ENCODE assay signal across 9 cellular contexts in genomic region chr3:184015381-184016019, GRCh38. TPM values are rescaled to one million over a fixed set of nuclear protein-coding genes. Genes with fewer than 3 reads are reported as not detected.
A peak's percentile ranks its signal among the peaks of the same experiment; 100 is the strongest.
DNase-seq lines count a peak whose midpoint lies in the region; ATAC-seq and TF ChIP-seq lines count a peak whose summit lies in the region.
"Had no signal": no experiment of that assay in that cellular context is flagged by ENCODE, and none has a peak within 500 bp of the region (broad histone marks: within the 10 kb centered on the region; RNA-seq: fewer than 3 reads in every experiment).

No MANE protein-coding gene starts in this region.

- no peaks in the 10 kb centered on the region for H3K9me2 ChIP-seq in GM23338 (ENCODE audit: insufficient read depth)

- ATAC-seq in GM23338 (no peak), HG03439 (IDR thresholded peaks at IDR 0.05; ENCODE audit: unreplicated experiment) (no peak)

- H3K27me3 ChIP-seq in GM23338 (ENCODE audit: insufficient read depth), result no peaks in the 10 kb centered on the region

- peaks cover 31% of the 10 kb centered on the region for H3K36me3 Mint-ChIP-seq in GM23338 (ENCODE audit: low read depth)
- H3K36me3 Mint-ChIP-seq in nephron progenitor cell (ENCODE audit: low read depth), result peaks cover 37% of the 10 kb centered on the region

- peaks cover 33% of the 10 kb centered on the region for H3K79me2 ChIP-seq in GM23338 (replicated peaks; ENCODE audit: insufficient read depth)

- no peak overlapping the region for H3K27ac ChIP-seq in GM23338 (ENCODE audit: low read depth)

- no peak overlapping the region for H3K4me3 ChIP-seq in GM23338

- H3K4me1 Mint-ChIP-seq in GM23338, result peaks cover 18% of the 10 kb centered on the region
- H3K4me1 Mint-ChIP-seq in nephron progenitor cell, result peaks cover 36% of the 10 kb centered on the region

- no peak overlapping the region for H2AFZ ChIP-seq in GM23338

- 0 out of 2 replicates have a peak overlapping the region, but pooled peaks have one; percentile 84 for H3K4me2 ChIP-seq in GM23338

- TF ChIP-seq CTCF in GM23338 (conservative IDR thresholded peaks at IDR 0.05; ENCODE audit: low read depth in 2 of 2) (no peak), nephron progenitor cell (IDR thresholded peaks at IDR 0.05) (no peak)

- H3F3A ChIP-seq in GM23338 (replicated peaks; ENCODE audit: low read depth), result no peaks in the 10 kb centered on the region

- H3K27ac Mint-ChIP-seq in GM23338, result no peak overlapping the region
- H3K27ac Mint-ChIP-seq in nephron progenitor cell, result peak overlapping the region; percentile 34

- H4K20me1 ChIP-seq in GM23338 (replicated peaks; ENCODE audit: insufficient read depth), result peaks cover 9% of the 10 kb centered on the region; the same call in 1 of the 2 replicates

- H3K4me3 Mint-ChIP-seq in GM23338 (peak overlapping the region; percentile 99; the same call in 2 of the 3 replicates), nephron progenitor cell (peak overlapping the region; percentile 99)

- peaks cover 11% of the 10 kb centered on the region for H3K4me1 ChIP-seq in GM23338 (ENCODE audit: insufficient read depth)

- H3K36me3 ChIP-seq in GM23338 (ENCODE audit: insufficient read depth), result no peaks in the 10 kb centered on the region

- H3K9me3 Mint-ChIP-seq in GM23338, result no peaks in the 10 kb centered on the region; the same call in 2 of the 3 replicates
- H3K9me3 Mint-ChIP-seq in nephron progenitor cell, result no peaks in the 10 kb centered on the region

- H3K27me3 Mint-ChIP-seq in GM23338 (ENCODE audit: insufficient read depth, low read depth, poor library complexity) (peaks cover 7% of the 10 kb centered on the region), nephron progenitor cell (ENCODE audit: low read depth, poor library complexity) (peaks cover 4% of the 10 kb centered on the region)

- DNase-seq in GM23338 (ENCODE audit: low spot score), result no peak
- peak; percentile 34 for DNase-seq in NCI-H774 (lab: John Stamatoyannopoulos, UW)
- peak; percentile 45 for DNase-seq in cerebellum (ENCODE audit: low spot score)
- DNase-seq in nephron progenitor cell, result peak; percentile 13
- DNase-seq in stimulated activated CD8-positive, alpha-beta memory T cell treated with anti-CD3 and anti-CD28 coated beads, Interleukin-4, amount 100 ng/mL, for 48 hours, result no peak
- DNase-seq in NCI-H1048 (lab: John Stamatoyannopoulos, UW), result no peak
- DNase-seq in anterior cingulate cortex (lab: John Stamatoyannopoulos, UW), result no peak
- DNase-seq: stimulated activated CD4-positive, alpha-beta T cell treated with anti-CD3 and anti-CD28 coated beads, Interleukin-1b, Interleukin-23, amount 100 ng/mL, for 48 hours had no signal

TF ChIP-seq in GM23338, 12 proteins besides CTCF, POLR2A, EP300 and RAD21 (continues in another document):
- TF ChIP-seq ETS1 (IDR thresholded peaks at IDR 0.05) (no peak), CREB1 (CRISPR knock-in tag; IDR thresholded peaks at IDR 0.05; ENCODE audit: low read depth) (no peak), ZNF331 (CRISPR knock-in tag; IDR thresholded peaks at IDR 0.05; ENCODE audit: low read depth) (no peak), NANOG (IDR thresholded peaks at IDR 0.05; ENCODE audit: borderline replicate concordance) (no peak), STAT1 (IDR thresholded peaks at IDR 0.05; ENCODE audit: unreplicated experiment) (no peak)
- TF ChIP-seq, protein P1, sequence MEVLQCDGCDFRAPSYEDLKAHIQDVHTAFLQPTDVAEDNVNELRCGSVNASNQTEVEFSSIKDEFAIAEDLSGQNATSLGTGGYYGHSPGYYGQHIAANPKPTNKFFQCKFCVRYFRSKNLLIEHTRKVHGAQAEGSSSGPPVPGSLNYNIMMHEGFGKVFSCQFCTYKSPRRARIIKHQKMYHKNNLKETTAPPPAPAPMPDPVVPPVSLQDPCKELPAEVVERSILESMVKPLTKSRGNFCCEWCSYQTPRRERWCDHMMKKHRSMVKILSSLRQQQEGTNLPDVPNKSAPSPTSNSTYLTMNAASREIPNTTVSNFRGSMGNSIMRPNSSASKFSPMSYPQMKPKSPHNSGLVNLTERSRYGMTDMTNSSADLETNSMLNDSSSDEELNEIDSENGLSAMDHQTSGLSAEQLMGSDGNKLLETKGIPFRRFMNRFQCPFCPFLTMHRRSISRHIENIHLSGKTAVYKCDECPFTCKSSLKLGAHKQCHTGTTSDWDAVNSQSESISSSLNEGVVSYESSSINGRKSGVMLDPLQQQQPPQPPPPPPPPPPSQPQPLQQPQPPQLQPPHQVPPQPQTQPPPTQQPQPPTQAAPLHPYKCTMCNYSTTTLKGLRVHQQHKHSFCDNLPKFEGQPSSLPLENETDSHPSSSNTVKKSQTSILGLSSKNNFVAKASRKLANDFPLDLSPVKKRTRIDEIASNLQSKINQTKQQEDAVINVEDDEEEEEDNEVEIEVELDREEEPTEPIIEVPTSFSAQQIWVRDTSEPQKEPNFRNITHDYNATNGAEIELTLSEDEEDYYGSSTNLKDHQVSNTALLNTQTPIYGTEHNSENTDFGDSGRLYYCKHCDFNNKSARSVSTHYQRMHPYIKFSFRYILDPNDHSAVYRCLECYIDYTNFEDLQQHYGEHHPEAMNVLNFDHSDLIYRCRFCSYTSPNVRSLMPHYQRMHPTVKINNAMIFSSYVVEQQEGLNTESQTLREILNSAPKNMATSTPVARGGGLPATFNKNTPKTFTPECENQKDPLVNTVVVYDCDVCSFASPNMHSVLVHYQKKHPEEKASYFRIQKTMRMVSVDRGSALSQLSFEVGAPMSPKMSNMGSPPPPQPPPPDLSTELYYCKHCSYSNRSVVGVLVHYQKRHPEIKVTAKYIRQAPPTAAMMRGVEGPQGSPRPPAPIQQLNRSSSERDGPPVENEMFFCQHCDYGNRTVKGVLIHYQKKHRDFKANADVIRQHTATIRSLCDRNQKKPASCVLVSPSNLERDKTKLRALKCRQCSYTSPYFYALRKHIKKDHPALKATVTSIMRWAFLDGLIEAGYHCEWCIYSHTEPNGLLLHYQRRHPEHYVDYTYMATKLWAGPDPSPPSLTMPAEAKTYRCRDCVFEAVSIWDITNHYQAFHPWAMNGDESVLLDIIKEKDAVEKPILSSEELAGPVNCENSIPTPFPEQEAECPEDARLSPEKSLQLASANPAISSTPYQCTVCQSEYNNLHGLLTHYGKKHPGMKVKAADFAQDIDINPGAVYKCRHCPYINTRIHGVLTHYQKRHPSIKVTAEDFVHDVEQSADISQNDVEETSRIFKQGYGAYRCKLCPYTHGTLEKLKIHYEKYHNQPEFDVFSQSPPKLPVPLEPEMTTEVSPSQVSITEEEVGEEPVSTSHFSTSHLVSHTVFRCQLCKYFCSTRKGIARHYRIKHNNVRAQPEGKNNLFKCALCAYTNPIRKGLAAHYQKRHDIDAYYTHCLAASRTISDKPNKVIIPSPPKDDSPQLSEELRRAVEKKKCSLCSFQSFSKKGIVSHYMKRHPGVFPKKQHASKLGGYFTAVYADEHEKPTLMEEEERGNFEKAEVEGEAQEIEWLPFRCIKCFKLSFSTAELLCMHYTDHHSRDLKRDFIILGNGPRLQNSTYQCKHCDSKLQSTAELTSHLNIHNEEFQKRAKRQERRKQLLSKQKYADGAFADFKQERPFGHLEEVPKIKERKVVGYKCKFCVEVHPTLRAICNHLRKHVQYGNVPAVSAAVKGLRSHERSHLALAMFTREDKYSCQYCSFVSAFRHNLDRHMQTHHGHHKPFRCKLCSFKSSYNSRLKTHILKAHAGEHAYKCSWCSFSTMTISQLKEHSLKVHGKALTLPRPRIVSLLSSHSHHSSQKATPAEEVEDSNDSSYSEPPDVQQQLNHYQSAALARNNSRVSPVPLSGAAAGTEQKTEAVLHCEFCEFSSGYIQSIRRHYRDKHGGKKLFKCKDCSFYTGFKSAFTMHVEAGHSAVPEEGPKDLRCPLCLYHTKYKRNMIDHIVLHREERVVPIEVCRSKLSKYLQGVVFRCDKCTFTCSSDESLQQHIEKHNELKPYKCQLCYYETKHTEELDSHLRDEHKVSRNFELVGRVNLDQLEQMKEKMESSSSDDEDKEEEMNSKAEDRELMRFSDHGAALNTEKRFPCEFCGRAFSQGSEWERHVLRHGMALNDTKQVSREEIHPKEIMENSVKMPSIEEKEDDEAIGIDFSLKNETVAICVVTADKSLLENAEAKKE (CRISPR knock-in tag; IDR thresholded peaks at IDR 0.05), result no peak

RNA-seq across cellular contexts. Expression of gene ABCC5, which starts 2.2 kb away (rescaled TPM):
- 38.5 and 39.9 TPM in 2 replicates for total RNA-seq in GM23338 (2014; rRNA removed; shearing (Covaris generic))
- polyA plus RNA-seq in GM23338 (2016; fragmentation: Nextera tagmentation; extraction: Ambion mirVana), result 14.0 TPM in 2 replicates
- total RNA-seq in cerebellum, result 74.4 TPM

RNA-seq across cellular contexts. Expression of gene HTR3D, which starts 16.0 kb away (rescaled TPM):
- total RNA-seq in GM23338 (2014; rRNA removed; shearing (Covaris generic)), result not detected in 2 replicates
- not detected in 2 replicates for polyA plus RNA-seq in GM23338 (2016; fragmentation: Nextera tagmentation; extraction: Ambion mirVana)
- total RNA-seq in cerebellum, result not detected

RNA-seq across cellular contexts. Expression of gene HTR3C, which starts 37.3 kb away (rescaled TPM):
- total RNA-seq in GM23338 (2014; rRNA removed; shearing (Covaris generic)), result not detected in 2 replicates
- not detected in 2 replicates for polyA plus RNA-seq in GM23338 (2016; fragmentation: Nextera tagmentation; extraction: Ambion mirVana)
- not detected for total RNA-seq in cerebellum

Comparison
In these comparisons a context has a peak if more than half of its experiments do, and no peak if none do; other contexts are left out.
1. DNase-seq: peak in NCI-H774 (single experiment), cerebellum (single experiment) and nephron progenitor cell (single experiment); none in GM23338 (single experiment), stimulated activated CD8-positive, alpha-beta memory T cell treated with anti-CD3 and anti-CD28 coated beads, Interleukin-4, amount 100 ng/mL, for 48 hours (single experiment), NCI-H1048 (single experiment) and anterior cingulate cortex (0 of 58).